In genomic region chr9:136284951-136285350, GRCh38 we compare ENCODE assay signal across 10 cellular contexts. TPM values are rescaled to one million over a fixed set of nuclear protein-coding genes. Genes with fewer than 3 reads are reported as not detected.
"Had no signal": no experiment of that assay in that cellular context is flagged by ENCODE, and none has a peak within 500 bp of the region (broad histone marks: within the 10 kb centered on the region; RNA-seq: fewer than 3 reads in every experiment).

No MANE protein-coding gene starts in this region.

- H3K27ac Mint-ChIP-seq: H9, IgD-negative memory B cell had no signal

- FAIRE-seq: H54, HepG2, K562 had no signal

- H3K9me3 Mint-ChIP-seq: IgD-negative memory B cell had no signal

- DNase-seq: GM23248, GOT3, H9, HCEC 1CT, KG1 had no signal

- H3K4me3 Mint-ChIP-seq: H9, IgD-negative memory B cell had no signal

- H3K27ac ChIP-seq: GM23248, HL-60 had no signal

- ATAC-seq: HepG2 had no signal

- H3K9ac ChIP-seq: GM23248 had no signal

- H3K36me3 Mint-ChIP-seq: IgD-negative memory B cell had no signal

- H3K4me3 ChIP-seq: GM23248, K562 had no signal

RNA-seq across cellular contexts. Expression of gene CCDC187, which starts 18.9 kb away (rescaled TPM):
- total RNA-seq: GM23248, K562 had no signal
- polyA plus RNA-seq: GM23248, K562 had no signal

RNA-seq across cellular contexts. Expression of gene GPSM1, which starts 42.4 kb away (rescaled TPM):
- polyA plus RNA-seq: IgD-negative memory B cell had no signal
